ENCODE assay signal across 18 cellular contexts in genomic region chr5:61653802-61654580, GRCh38.
DNase-seq lines count a peak whose midpoint lies in the region; ATAC-seq lines count a peak whose summit lies in the region.
"Had no signal": no experiment of that assay in that cellular context is flagged by ENCODE, and none has a peak within 500 bp of the region (broad histone marks: within the 10 kb centered on the region; RNA-seq: fewer than 3 reads in every experiment).

No MANE protein-coding gene starts in this region.

- in situ Hi-C loops in SK-MEL-5 (cut with HindIII; ENCODE audit: low pct_unique_long_range_greater_than_20kb, low sequenced_read_pairs), result no loop called here

- H3K4me1 Mint-ChIP-seq in effector memory CD8-positive, alpha-beta T cell (ENCODE audit: low read depth in 2 of 2), result no peaks in the 10 kb centered on the region

- DNase-seq in D341Med (ENCODE audit: low spot score) (peak; percentile 59), M059J (ENCODE audit: low read depth) (peak; percentile 53), SK-MEL-5 (ENCODE audit: low read depth, low spot score) (peak; percentile 36), kidney tubule cell (ENCODE audit: low spot score) (peak; percentile 68), putamen (ENCODE audit: low spot score) (no peak)
- DNase-seq in effector memory CD8-positive, alpha-beta T cell, result no peak
- DNase-seq in activated effector memory CD4-positive, alpha-beta T cell treated with Interleukin-2 at 50 U/mL for 16 hours, result no peak
- DNase-seq: DMS79, GOT3, KBM-7, NCI-H1092, NCI-H2081 treated with DMSO at 0.1 percent for 48 hours, NCI-H345, NCI-H748 treated with DMSO at 0.1 percent for 48 hours, PC-9, SW 1271 had no signal

- ATAC-seq in effector memory CD8-positive, alpha-beta T cell (replicated peaks), result no peak
- no peak for ATAC-seq in GM19467 (IDR thresholded peaks at IDR 0.05; ENCODE audit: unreplicated experiment)
- ATAC-seq: A549 had no signal

- no peaks in the 10 kb centered on the region for H3K9me3 Mint-ChIP-seq in effector memory CD8-positive, alpha-beta T cell

- peaks cover 34 to 60% of the 10 kb centered on the region in 2 donors for H3K27me3 Mint-ChIP-seq in effector memory CD8-positive, alpha-beta T cell

- H3K36me3 Mint-ChIP-seq in effector memory CD8-positive, alpha-beta T cell (ENCODE audit: insufficient read depth), result no peaks in the 10 kb centered on the region

- H3K27ac Mint-ChIP-seq in effector memory CD8-positive, alpha-beta T cell, result no peak overlapping the region

- H3K4me3 Mint-ChIP-seq in effector memory CD8-positive, alpha-beta T cell, result no peak overlapping the region

Comparison
In these comparisons a context has a peak if more than half of its experiments do, and no peak if none do; other contexts are left out.
1. DNase-seq: peak in D341Med (single experiment), M059J (single experiment), SK-MEL-5 (single experiment) and kidney tubule cell (single experiment); none in effector memory CD8-positive, alpha-beta T cell (0 of 3), activated effector memory CD4-positive, alpha-beta T cell treated with Interleukin-2 at 50 U/mL for 16 hours (single experiment) and putamen (single experiment).